27 cellular contexts compared by ENCODE assay signal in the genomic region with DNA sequence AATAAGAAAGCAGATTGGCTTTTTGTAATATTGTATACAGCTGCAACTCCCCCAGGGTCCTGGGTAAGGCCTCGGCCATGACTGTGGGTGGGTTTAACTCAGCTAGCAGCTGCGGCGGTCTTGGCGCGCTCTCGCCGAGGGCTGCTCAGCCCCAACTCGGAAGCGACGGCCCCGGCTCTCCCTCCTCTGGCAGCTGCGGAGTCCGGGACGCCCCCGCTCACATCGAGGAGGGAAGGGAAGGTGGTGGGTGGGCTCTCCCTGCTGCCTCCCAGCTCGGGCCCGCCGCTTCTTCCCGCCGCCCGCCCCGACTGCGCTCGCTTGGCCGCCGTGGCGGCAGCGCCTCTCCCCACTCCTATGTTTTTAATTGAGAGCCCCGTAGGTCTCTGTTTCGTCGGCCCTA. TPM values are rescaled to one million over a fixed set of nuclear protein-coding genes. Genes with fewer than 3 reads are reported as not detected.
"Had no signal": no experiment of that assay in that cellular context is flagged by ENCODE, and none has a peak within 500 bp of the region (broad histone marks: within the 10 kb centered on the region; RNA-seq: fewer than 3 reads in every experiment).

No MANE protein-coding gene starts in this region.

- FAIRE-seq: pancreas, TTC549 had no signal

- H3K36me3 Mint-ChIP-seq: activated naive CD8-positive, alpha-beta T cell; mesothelial cell of epicardium; stimulated activated naive B cell treated with anti-CD40 and anti-IgM and Interleukin-4, amounts not matched to agents 10 μg/mL and 1 μg/mL and 100 μg/mL, for 72 hours had no signal

- H3K9me3 ChIP-seq: body of pancreas, heart left ventricle, pancreas, tibial artery, vagina had no signal

- H3K27ac ChIP-seq: body of pancreas, coronary artery, heart left ventricle, pancreas, tibial artery, vagina had no signal

- H3K4me3 ChIP-seq: body of pancreas, coronary artery, heart left ventricle, pancreas, tibial artery, vagina had no signal

- H3K4me1 ChIP-seq: body of pancreas, heart left ventricle, pancreas, tibial artery, vagina had no signal

- H3K36me3 ChIP-seq: heart left ventricle, pancreas, tibial artery, vagina had no signal

- H3K27me3 ChIP-seq: body of pancreas, foreskin keratinocyte, tibial artery, vagina had no signal

- H3K9me3 Mint-ChIP-seq: activated CD4-positive, alpha-beta T cell treated with anti-CD3 and anti-CD28 coated beads, Interleukin-2, amount 10 ng/mL, durations not matched to agents 24 days and 14 days; central memory CD8-positive, alpha-beta T cell; stimulated activated naive B cell treated with anti-CD40 and anti-IgM and Interleukin-4, amounts not matched to agents 10 μg/mL and 1 μg/mL and 100 μg/mL, for 72 hours had no signal

- DNase-seq: activated CD4-positive, alpha-beta T cell treated with anti-CD3 and anti-CD28 coated beads, Interleukin-2, amount 10 ng/mL, durations not matched to agents 24 days and 14 days; activated CD4-positive, CD25-positive, alpha-beta regulatory T cell; activated CD8-positive, alpha-beta memory T cell treated with anti-CD3 and anti-CD28 coated beads, Interleukin-2, amount 50 U/mL, for 4 hours; activated CD8-positive, alpha-beta T cell treated with anti-CD3 and anti-CD28 coated beads, Interleukin-2, amount 10 ng/mL, durations not matched to agents 7 days and 5 days; activated gamma-delta T cell treated with Interleukin-2 at 50 U/mL for 16 hours; activated T-cell treated with anti-CD3 and anti-CD28 coated beads, Interleukin-2, amount 50 U/mL, for 72 hours; amygdala; body of pancreas; effector CD4-positive, alpha-beta T cell; foreskin keratinocyte; heart left ventricle; kidney glomerular epithelial cell; stimulated activated CD4-positive, alpha-beta T cell treated with anti-CD3 and anti-CD28 coated beads, Interleukin-4, amount 100 ng/mL, for 1 hour; stimulated activated naive B cell treated with anti-CD40 and anti-IgM and Interleukin-4, amounts not matched to agents 10 μg/mL and 1 μg/mL and 100 μg/mL, for 72 hours; T-helper 2 cell; tibial artery had no signal

- H3K27ac Mint-ChIP-seq: activated CD4-positive, alpha-beta T cell treated with anti-CD3 and anti-CD28 coated beads, Interleukin-2, amount 10 ng/mL, durations not matched to agents 24 days and 14 days; activated CD8-positive, alpha-beta T cell treated with anti-CD3 and anti-CD28 coated beads, Interleukin-2, amount 10 ng/mL, durations not matched to agents 7 days and 5 days; activated naive CD8-positive, alpha-beta T cell; activated T-cell treated with anti-CD3 and anti-CD28 coated beads, Interleukin-2, amount 50 U/mL, for 72 hours; mesothelial cell of epicardium; stimulated activated naive B cell treated with anti-CD40 and anti-IgM and Interleukin-4, amounts not matched to agents 10 μg/mL and 1 μg/mL and 100 μg/mL, for 72 hours had no signal

- H3K4me3 Mint-ChIP-seq: activated CD4-positive, alpha-beta T cell treated with anti-CD3 and anti-CD28 coated beads, Interleukin-2, amount 10 ng/mL, durations not matched to agents 24 days and 14 days; activated CD8-positive, alpha-beta T cell treated with anti-CD3 and anti-CD28 coated beads, Interleukin-2, amount 10 ng/mL, durations not matched to agents 7 days and 5 days; activated naive CD8-positive, alpha-beta T cell; activated T-cell treated with anti-CD3 and anti-CD28 coated beads, Interleukin-2, amount 50 U/mL, for 72 hours; central memory CD8-positive, alpha-beta T cell; mesothelial cell of epicardium; stimulated activated naive B cell treated with anti-CD40 and anti-IgM and Interleukin-4, amounts not matched to agents 10 μg/mL and 1 μg/mL and 100 μg/mL, for 72 hours had no signal

- H3K4me1 Mint-ChIP-seq: activated CD4-positive, alpha-beta T cell treated with anti-CD3 and anti-CD28 coated beads, Interleukin-2, amount 10 ng/mL, durations not matched to agents 24 days and 14 days; central memory CD8-positive, alpha-beta T cell; mesothelial cell of epicardium; stimulated activated naive B cell treated with anti-CD40 and anti-IgM and Interleukin-4, amounts not matched to agents 10 μg/mL and 1 μg/mL and 100 μg/mL, for 72 hours had no signal

RNA-seq across cellular contexts. Expression of a gene that starts 51.3 kb away (rescaled TPM):
- total RNA-seq: activated CD4-positive, alpha-beta T cell treated with anti-CD3 and anti-CD28 coated beads, Interleukin-2, amount 10 ng/mL, durations not matched to agents 24 days and 14 days; activated CD8-positive, alpha-beta T cell treated with anti-CD3 and anti-CD28 coated beads, Interleukin-2, amount 10 ng/mL, durations not matched to agents 7 days and 5 days; activated T-cell treated with anti-CD3 and anti-CD28 coated beads, Interleukin-2, amount 50 U/mL, for 72 hours; body of pancreas; foreskin keratinocyte; heart left ventricle; liver; myocyte; pancreas; renal cortical epithelial cell; subcutaneous adipose tissue; vagina had no signal
- polyA plus RNA-seq: foreskin keratinocyte, heart left ventricle, liver, pancreas had no signal
